In the genomic region with DNA sequence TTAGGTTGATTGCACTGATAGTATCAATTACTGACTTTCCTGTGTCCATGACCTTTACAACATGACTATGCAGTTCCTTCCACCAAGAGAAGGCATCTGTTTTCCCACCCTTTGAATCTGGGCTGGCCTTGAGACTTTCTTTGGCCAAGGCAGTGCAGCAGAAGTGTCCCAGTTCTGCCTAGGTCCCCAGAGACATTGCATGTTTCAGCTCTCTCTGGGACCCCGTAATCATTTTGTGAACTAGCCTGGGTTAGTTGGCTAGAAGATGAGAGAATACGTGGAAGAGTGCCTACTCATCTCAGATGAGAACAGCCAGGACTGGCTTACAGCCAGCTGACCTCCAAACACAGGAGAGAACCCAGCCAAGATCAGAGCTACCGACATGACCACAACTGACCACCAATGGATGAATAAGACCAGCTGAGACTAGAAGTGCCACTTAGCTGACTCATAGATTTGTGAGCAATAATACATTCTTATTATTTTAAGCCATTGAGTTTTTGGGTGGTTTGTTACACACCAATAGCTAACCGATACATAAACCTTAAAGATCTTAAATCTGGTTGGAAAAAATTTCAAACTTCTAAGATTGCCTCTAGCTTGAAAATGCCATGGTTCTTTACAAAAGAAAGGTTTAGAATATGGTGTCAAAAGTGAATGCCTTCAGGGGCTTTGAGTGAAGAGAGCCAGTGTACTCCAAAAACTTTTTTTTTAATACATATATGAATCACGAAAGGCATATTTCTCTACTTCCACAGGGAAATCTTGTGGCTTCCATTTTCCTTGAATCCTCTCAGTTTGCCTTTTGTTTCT, we compare ENCODE assay signal across 11 cellular contexts.
DNase-seq lines count a peak whose midpoint lies in the region.
"Had no signal": no experiment of that assay in that cellular context is flagged by ENCODE, and none has a peak within 500 bp of the region (broad histone marks: within the 10 kb centered on the region; RNA-seq: fewer than 3 reads in every experiment).

No MANE protein-coding gene starts in this region.

- H3K79me2 ChIP-seq in trophoblast cell (ENCODE audit: control insufficient read depth, insufficient read depth, low read length, poor library complexity) = peaks cover 2% of the 10 kb centered on the region

- no peak overlapping the region for H4K8ac ChIP-seq in trophoblast cell (ENCODE audit: low read depth, low read length)

- H3K9me3 ChIP-seq in trophoblast cell (ENCODE audit: insufficient read depth, low read depth, low read length) = peaks cover 3% of the 10 kb centered on the region

- no peak overlapping the region for H3K18ac ChIP-seq in trophoblast cell (ENCODE audit: low read length)

- WGBS in trophoblast cell (ENCODE audit: extremely low coverage, insufficient coverage, insufficient read length) = no CpG with 5 or more reads among the region's 5 CpGs

- no peak overlapping the region for H3K9ac ChIP-seq in trophoblast cell (ENCODE audit: low read length)

- no peaks in the 10 kb centered on the region for H3K36me3 ChIP-seq in trophoblast cell (ENCODE audit: control insufficient read depth in 1 of 2, insufficient read depth in 2 of 2, low read length in 2 of 2)
- H3K36me3 ChIP-seq: HAP-1 had no signal

- H2BK12ac ChIP-seq in trophoblast cell (ENCODE audit: low read length) = no peak overlapping the region

- no peak overlapping the region for H2BK120ac ChIP-seq in trophoblast cell (ENCODE audit: insufficient read depth, low read length, poor library complexity)

- no peak overlapping the region for H4K91ac ChIP-seq in trophoblast cell (ENCODE audit: low read depth, low read length)

- H2BK5ac ChIP-seq in trophoblast cell (ENCODE audit: low read depth, low read length, poor library complexity) = no peak overlapping the region

- no peak overlapping the region for H3K14ac ChIP-seq in trophoblast cell (ENCODE audit: low read length)

- peak; percentile 63 for DNase-seq in AG08396 (ENCODE audit: low spot score)
- DNase-seq in T1000 (lab: John Stamatoyannopoulos, UW) = peak; percentile 57
- peak; percentile 89 for DNase-seq in fibroblast of the conjunctiva (ENCODE audit: low read depth)
- DNase-seq in trophoblast cell = peak; percentile 63 to 69
- no peak for DNase-seq in iPS-NIHi7 (ENCODE audit: extremely low spot score)
- no peak for DNase-seq in SIG-M5 (lab: John Stamatoyannopoulos, UW)
- DNase-seq in NCI-H2107 treated with DMSO at 0.1 percent for 48 hours (lab: John Stamatoyannopoulos, UW; ENCODE audit: unreplicated experiment) = no peak
- DNase-seq in ecto neural progenitor cell (ENCODE audit: low spot score) = no peak
- DNase-seq: foreskin melanocyte; NK-92 treated with Interleukin-12 subunit alpha and Interleukin-12 subunit beta, amount 100 ng/mL, for 24 hours had no signal

- no peak overlapping the region for H3K27ac ChIP-seq in trophoblast cell (ENCODE audit: low read depth, low read length)

- no peak overlapping the region for H2AK5ac ChIP-seq in trophoblast cell (ENCODE audit: low read length)

- H3K27me3 ChIP-seq in trophoblast cell (ENCODE audit: insufficient read depth, low read length) = no peaks in the 10 kb centered on the region

- peaks cover 24% of the 10 kb centered on the region for H3K79me1 ChIP-seq in trophoblast cell (ENCODE audit: low read length)

- H3K4me3 ChIP-seq in trophoblast cell (ENCODE audit: low read depth, low read length) = no peak overlapping the region
- H3K4me3 ChIP-seq: HAP-1 had no signal

- no peak overlapping the region for H3K4ac ChIP-seq in trophoblast cell (ENCODE audit: low read depth, low read length)

- no peak overlapping the region for H4K12ac ChIP-seq in trophoblast cell (ENCODE audit: low read depth, low read length)

- no peak overlapping the region for H3K23ac ChIP-seq in trophoblast cell (ENCODE audit: low read length)

- no peak overlapping the region for H2AFZ ChIP-seq in trophoblast cell (ENCODE audit: insufficient read depth, low read length, poor library complexity)

- H3K4me1 ChIP-seq in trophoblast cell (ENCODE audit: control insufficient read depth in 1 of 2, insufficient read depth in 2 of 2, low read length in 2 of 2) = peaks cover 23 to 25% of the 10 kb centered on the region in 2 experiments
- H3K4me1 ChIP-seq: HAP-1 had no signal

- no peak overlapping the region for H3K4me2 ChIP-seq in trophoblast cell (ENCODE audit: low read length)

Comparison
In these comparisons a context has a peak if more than half of its experiments do, and no peak if none do; other contexts are left out.
1. DNase-seq: peak in AG08396 (single experiment), T1000 (single experiment), fibroblast of the conjunctiva (single experiment) and trophoblast cell (2 of 2); none in iPS-NIHi7 (single experiment), SIG-M5 (single experiment), NCI-H2107 treated with DMSO at 0.1 percent for 48 hours (single experiment) and ecto neural progenitor cell (single experiment).